Comparison of ENCODE assay signal across 9 cellular contexts in genomic region chr19:16446108-16447014, GRCh38. TPM values are rescaled to one million over a fixed set of nuclear protein-coding genes. Genes with fewer than 3 reads are reported as not detected.
A peak's percentile ranks its signal among the peaks of the same experiment; 100 is the strongest.
DNase-seq lines count a peak whose midpoint lies in the region; ATAC-seq, FAIRE-seq and TF ChIP-seq lines count a peak whose summit lies in the region.
"Had no signal": no experiment of that assay in that cellular context is flagged by ENCODE, and none has a peak within 500 bp of the region (broad histone marks: within the 10 kb centered on the region; RNA-seq: fewer than 3 reads in every experiment).

No MANE protein-coding gene starts in this region.

- H3F3A ChIP-seq in DOHH2 (ENCODE audit: control insufficient read depth, insufficient read depth) = peaks cover 68% of the 10 kb centered on the region

- H3K27ac Mint-ChIP-seq in astrocyte (ENCODE audit: unreplicated experiment) (no peak overlapping the region), mesothelial cell of epicardium (peak overlapping the region; percentile 92)

- H3K36me3 ChIP-seq in DOHH2 (ENCODE audit: control insufficient read depth, low read length) (peaks cover 29% of the 10 kb centered on the region), astrocyte (ENCODE audit: insufficient read depth, low read length) (no peaks in the 10 kb centered on the region)

- no peaks in the 10 kb centered on the region for H3K9me2 ChIP-seq in DOHH2 (replicated peaks; ENCODE audit: control insufficient read depth, low read length)

- H3K9me3 Mint-ChIP-seq in astrocyte (ENCODE audit: unreplicated experiment) (no peaks in the 10 kb centered on the region), mesothelial cell of epicardium (no peaks in the 10 kb centered on the region)

- H3K36me3 Mint-ChIP-seq in astrocyte (ENCODE audit: low read depth, unreplicated experiment) (peaks cover 13% of the 10 kb centered on the region), mesothelial cell of epicardium (peaks cover 10% of the 10 kb centered on the region)

- peak; percentile 34 for ATAC-seq in HG02870 (IDR thresholded peaks at IDR 0.05; ENCODE audit: unreplicated experiment)

- no peaks in the 10 kb centered on the region for H3K9me3 ChIP-seq in DOHH2 (ENCODE audit: control insufficient read depth, insufficient read depth, low read length)
- H3K9me3 ChIP-seq in astrocyte (ENCODE audit: insufficient read depth, low read depth, low read length) = no peaks in the 10 kb centered on the region

- H3K27me3 ChIP-seq in DOHH2 (ENCODE audit: control insufficient read depth, low read length) (no peaks in the 10 kb centered on the region), astrocyte (ENCODE audit: insufficient read depth, low read length) (no peaks in the 10 kb centered on the region)

- peak overlapping the region; percentile 98 for H3K27ac ChIP-seq in DOHH2 (ENCODE audit: low read depth, low read length)
- no peak overlapping the region for H3K27ac ChIP-seq in astrocyte (ENCODE audit: low read depth, low read length)
- H3K27ac ChIP-seq: WERI-Rb-1 had no signal

- H3K4me3 Mint-ChIP-seq in astrocyte (ENCODE audit: unreplicated experiment) (no peak overlapping the region), mesothelial cell of epicardium (no peak overlapping the region)

- H3K79me2 ChIP-seq in DOHH2 (ENCODE audit: control insufficient read depth, low read length) (peaks cover 84% of the 10 kb centered on the region), astrocyte (ENCODE audit: insufficient read depth, low read length) (peaks cover 78% of the 10 kb centered on the region)

- peak overlapping the region; percentile 1 for H3K9ac ChIP-seq in astrocyte (ENCODE audit: low read length)

- H3K4me1 Mint-ChIP-seq in astrocyte (ENCODE audit: low read depth, unreplicated experiment) (peaks cover 28% of the 10 kb centered on the region), mesothelial cell of epicardium (peaks cover 47% of the 10 kb centered on the region)

- H3K4me2 ChIP-seq in DOHH2 (ENCODE audit: low read length) (peak overlapping the region; percentile 99), astrocyte (ENCODE audit: low read length) (peak overlapping the region; percentile 52)

- FAIRE-seq in astrocyte (lab: Jason Lieb, UNC) = no peak

- no peaks in the 10 kb centered on the region for H4K20me1 ChIP-seq in DOHH2 (ENCODE audit: control insufficient read depth, insufficient read depth, low read depth, low read length)
- peaks cover 93% of the 10 kb centered on the region for H4K20me1 ChIP-seq in astrocyte (ENCODE audit: insufficient read depth, low read length)

- H3K4me1 ChIP-seq in DOHH2 (ENCODE audit: control insufficient read depth, low read length) (peaks cover 100% of the 10 kb centered on the region), astrocyte (ENCODE audit: insufficient read depth, low read length) (peaks cover 40% of the 10 kb centered on the region)

- no peak for DNase-seq in astrocyte (ENCODE audit: low read depth)
- no peak for DNase-seq in mesothelial cell of epicardium (ENCODE audit: low spot score in 2 of 2, unreplicated experiment in 2 of 2)
- DNase-seq in NCI-H82 treated with DMSO at 0.1 percent for 48 hours (lab: John Stamatoyannopoulos, UW; ENCODE audit: unreplicated experiment) = no peak
- no peak for DNase-seq in NCI-H2107 treated with DMSO at 0.1 percent for 48 hours (lab: John Stamatoyannopoulos, UW; ENCODE audit: unreplicated experiment)
- no peak for DNase-seq in COLO829 (ENCODE audit: low spot score)
- DNase-seq in inferior parietal cortex (ENCODE audit: extremely low spot score) = no peak

- TF ChIP-seq CTCF in DOHH2 (IDR thresholded peaks at IDR 0.05; ENCODE audit: low read depth, low read length, poor library complexity, severe bottlenecking) (no peak), astrocyte (IDR thresholded peaks at IDR 0.05; ENCODE audit: insufficient read depth, low read depth, low read length) (no peak), mesothelial cell of epicardium (IDR thresholded peaks at IDR 0.05; ENCODE audit: unreplicated experiment) (no peak)

- H3K4me3 ChIP-seq in DOHH2 (ENCODE audit: low read length) = peak overlapping the region; percentile 68
- H3K4me3 ChIP-seq in astrocyte (ENCODE audit: insufficient read depth, low read depth, low read length) = no peak overlapping the region

- no peak overlapping the region for H2AFZ ChIP-seq in astrocyte (ENCODE audit: low read depth, low read length)

- no peaks in the 10 kb centered on the region for H3K27me3 Mint-ChIP-seq in astrocyte (ENCODE audit: low read depth, unreplicated experiment)
- H3K27me3 Mint-ChIP-seq in mesothelial cell of epicardium (ENCODE audit: low read depth) = no peaks in the 10 kb centered on the region

RNA-seq across cellular contexts. Expression of gene EPS15L1, which starts 25.4 kb away (rescaled TPM):
- total RNA-seq in astrocyte (35.1 and 36.8 TPM in 2 replicates), mesothelial cell of epicardium (53.8 to 60.3 TPM (median 54.7 TPM) in 3 replicates)

RNA-seq across cellular contexts. Expression of gene CALR3, which starts 49.6 kb away (rescaled TPM):
- total RNA-seq in astrocyte (not detected in 2 replicates), mesothelial cell of epicardium (not detected in 3 replicates)

RNA-seq across cellular contexts. Expression of gene C19orf44, which starts 49.8 kb away (rescaled TPM):
- total RNA-seq in astrocyte (4.4 and 5.0 TPM in 2 replicates), mesothelial cell of epicardium (6.0 to 7.3 TPM (median 6.4 TPM) in 3 replicates)
